Comparison of ENCODE assay signal across 8 cellular contexts in the genomic region with DNA sequence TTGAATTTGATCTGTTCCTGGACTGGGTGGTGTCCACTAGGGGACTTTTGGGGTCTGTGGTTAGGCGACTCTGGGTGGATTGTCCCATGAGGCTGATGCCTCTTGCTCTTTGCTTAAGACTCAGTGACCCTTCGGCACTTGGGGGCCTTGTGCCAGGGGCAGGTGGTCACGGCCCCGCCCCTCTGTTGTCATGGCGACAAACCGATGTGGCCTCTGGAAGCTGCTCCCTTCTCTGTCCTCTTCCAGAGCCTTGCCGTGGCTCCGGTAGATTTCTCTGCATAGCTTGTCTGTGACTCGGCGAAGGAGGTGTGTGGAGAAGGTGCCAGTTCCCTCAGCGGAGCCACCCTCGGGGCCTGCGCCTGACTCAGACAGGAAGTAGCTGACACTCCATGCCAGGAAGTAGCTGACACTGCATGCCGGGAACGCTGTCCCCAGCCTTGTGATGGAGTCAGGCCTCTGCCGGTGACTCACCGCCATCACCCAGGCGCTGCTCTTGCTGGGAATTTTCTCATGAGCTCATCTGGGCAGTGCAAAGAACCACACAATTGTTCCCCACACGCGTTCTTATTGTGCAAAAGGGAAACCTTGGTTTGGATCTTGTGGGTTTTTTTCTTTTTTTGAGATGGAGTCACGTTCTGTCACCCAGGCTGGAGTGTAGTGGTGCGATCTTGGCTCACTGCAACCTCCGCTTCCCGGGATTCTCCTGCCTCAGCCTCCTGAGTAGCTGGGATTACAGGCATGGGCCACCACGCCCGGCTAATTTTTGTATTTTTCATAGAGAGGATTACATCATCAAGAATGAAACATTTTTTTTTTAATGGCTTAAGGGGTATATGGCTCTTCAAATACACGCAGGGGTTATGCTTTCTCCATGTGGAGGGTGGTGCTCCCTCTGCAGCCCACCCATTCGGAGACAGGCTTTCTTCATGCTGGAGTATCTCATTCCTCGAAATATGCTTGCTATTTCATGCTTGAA.
DNase-seq lines count a peak whose midpoint lies in the region; ATAC-seq and TF ChIP-seq lines count a peak whose summit lies in the region.

No MANE protein-coding gene starts in this region.

- TF ChIP-seq CTCF in GM12864 (IDR thresholded peaks at IDR 0.05; ENCODE audit: low read depth, low read length, missing control alignments): no peak
- TF ChIP-seq CTCF in Peyer's patch (IDR thresholded peaks at IDR 0.05): no peak
- peak; percentile 5 for TF ChIP-seq CTCF in fibroblast of pulmonary artery (IDR thresholded peaks at IDR 0.05; ENCODE audit: low read length, missing control alignments)
- no peak for TF ChIP-seq CTCF in stomach (IDR thresholded peaks at IDR 0.05)

- peak overlapping the region; percentile 64 to 75 (median 66) for H3K27ac ChIP-seq in Peyer's patch
- peak overlapping the region; percentile 51 to 88 (median 78) for H3K27ac ChIP-seq in stomach

- H3K4me1 ChIP-seq in Peyer's patch (peaks cover 0 to 6% (median 0%) of the 10 kb centered on the region in 4 donors), stomach (peaks cover 20 to 73% (median 24%) of the 10 kb centered on the region in 4 donors)

- peak; percentile 45 for TF ChIP-seq EP300 in stomach (IDR thresholded peaks at IDR 0.05)

- H3K9me3 ChIP-seq in Peyer's patch (no peaks in the 10 kb centered on the region), stomach (no peaks in the 10 kb centered on the region)

- 50 to 70% (median 63%) methylated on average over 29 of the region's 29 CpGs for WGBS in stomach, 5 donors

- no peak for TF ChIP-seq POLR2A in Peyer's patch (IDR thresholded peaks at IDR 0.05)
- TF ChIP-seq POLR2A in stomach (IDR thresholded peaks at IDR 0.05): no peak

- ATAC-seq in HG02763 (IDR thresholded peaks at IDR 0.05; ENCODE audit: unreplicated experiment): peak; percentile 51

- peak overlapping the region; percentile 49 for H3K4me3 ChIP-seq in GM12864 (ENCODE audit: low read depth, low read length)
- peak overlapping the region in 2 of 4 donors; percentile 12 to 24 for H3K4me3 ChIP-seq in Peyer's patch
- H3K4me3 ChIP-seq in fibroblast of pulmonary artery (replicated peaks; ENCODE audit: low read depth, low read length): peak overlapping the region; percentile 40
- H3K4me3 ChIP-seq in stomach: peak overlapping the region in 1 of 4 donors; percentile 11

- H3K27me3 ChIP-seq in Peyer's patch (no peaks in the 10 kb centered on the region), stomach (no peaks in the 10 kb centered on the region)

- H3K36me3 ChIP-seq in Peyer's patch: no peaks in the 10 kb centered on the region
- H3K36me3 ChIP-seq in stomach: no peaks in the 10 kb centered on the region

- DNase-seq in GM12864 (ENCODE audit: low read depth): peak; percentile 67
- DNase-seq in Peyer's patch: peak; percentile 65 to 94 (median 87)
- DNase-seq in activated effector memory CD4-positive, alpha-beta T cell treated with Interleukin-2 at 50 U/mL for 16 hours: peak; percentile 86
- DNase-seq in fibroblast of pulmonary artery (ENCODE audit: low read depth): peak; percentile 98
- peak; percentile 93 for DNase-seq in non-pigmented ciliary epithelial cell (ENCODE audit: low read depth)
- DNase-seq in stomach: peak; percentile 81
- DNase-seq in NCI-H510A treated with DMSO at 0.1 percent for 48 hours (lab: John Stamatoyannopoulos, UW): no peak

- intact Hi-C loops in stomach (cut with DNase I; ENCODE audit: low total_unique reads): no loop called here
